19 cellular contexts compared by ENCODE assay signal in genomic region chr9:72574156-72574810, GRCh38. TPM values are rescaled to one million over a fixed set of nuclear protein-coding genes. Genes with fewer than 3 reads are reported as not detected.
DNase-seq lines count a peak whose midpoint lies in the region; ATAC-seq, FAIRE-seq and TF ChIP-seq lines count a peak whose summit lies in the region.
"Had no signal": no experiment of that assay in that cellular context is flagged by ENCODE, and none has a peak within 500 bp of the region (broad histone marks: within the 10 kb centered on the region; RNA-seq: fewer than 3 reads in every experiment).

No MANE protein-coding gene starts in this region.

- H3K27me3 Mint-ChIP-seq in chondrocyte (ENCODE audit: low read depth) = no peaks in the 10 kb centered on the region
- H3K27me3 Mint-ChIP-seq: CD4-positive, CD25-positive, alpha-beta regulatory T cell had no signal

- peak overlapping the region; percentile 100 for H3K27ac ChIP-seq in VCaP
- H3K27ac ChIP-seq: BLaER1 treated with 17β-estradiol and CSF1 and Interleukin-3, amounts not matched to agents 10 nM and 100 nM; KMS-11 had no signal

- no peak for DNase-seq in GM12891 (ENCODE audit: insufficient read length, low spot score)
- DNase-seq in MV-4-11 (lab: John Stamatoyannopoulos, UW) = peak; percentile 39
- DNase-seq in erythroblast (lab: John Stamatoyannopoulos, UW) = peak; percentile 45 to 46
- DNase-seq in NCI-H1436 treated with DMSO at 0.1 percent for 48 hours (lab: John Stamatoyannopoulos, UW) = no peak
- DNase-seq in chondrocyte (ENCODE audit: low spot score) = no peak
- DNase-seq: ACHN; CD4-positive, CD25-positive, alpha-beta regulatory T cell; DMS79; GOT3; H9 had no signal

- TF ChIP-seq POLR2A in GM12891 (IDR thresholded peaks at IDR 0.05; ENCODE audit: low read depth, low read length) = no peak
- no peak for TF ChIP-seq POLR2A in erythroblast (IDR thresholded peaks at IDR 0.05; ENCODE audit: low read length)

- TF ChIP-seq CTCF in VCaP (conservative IDR thresholded peaks at IDR 0.05) = no peak
- TF ChIP-seq CTCF in chondrocyte (IDR thresholded peaks at IDR 0.05) = no peak

- H3K4me3 Mint-ChIP-seq in chondrocyte (ENCODE audit: unreplicated experiment) = no peak overlapping the region
- H3K4me3 Mint-ChIP-seq: CD4-positive, CD25-positive, alpha-beta regulatory T cell; H9; IgD-negative memory B cell had no signal

- ATAC-seq in HG02588 (IDR thresholded peaks at IDR 0.05; ENCODE audit: unreplicated experiment) = no peak

- H3K27ac Mint-ChIP-seq in chondrocyte (ENCODE audit: unreplicated experiment) = no peak overlapping the region
- H3K27ac Mint-ChIP-seq: CD4-positive, CD25-positive, alpha-beta regulatory T cell; H9; IgD-negative memory B cell had no signal

- peaks cover 24% of the 10 kb centered on the region for H3K4me1 Mint-ChIP-seq in chondrocyte (ENCODE audit: low read depth)
- H3K4me1 Mint-ChIP-seq: IgD-negative memory B cell had no signal

- no peaks in the 10 kb centered on the region for H3K36me3 Mint-ChIP-seq in chondrocyte (ENCODE audit: low read depth)
- H3K36me3 Mint-ChIP-seq: CD4-positive, CD25-positive, alpha-beta regulatory T cell; IgD-negative memory B cell had no signal

- no peaks in the 10 kb centered on the region for H3K9me3 Mint-ChIP-seq in chondrocyte (ENCODE audit: low read depth)
- H3K9me3 Mint-ChIP-seq: CD4-positive, CD25-positive, alpha-beta regulatory T cell; H9 had no signal

- FAIRE-seq in GM12891 (lab: Jason Lieb, UNC) = no peak
- FAIRE-seq: GM12892, GM19239 had no signal

TF ChIP-seq in GM12891, 5 proteins besides CTCF, POLR2A, EP300 and RAD21:
- peak; percentile 43; the same call in 1 of the 2 replicates for TF ChIP-seq SPI1 (IDR thresholded peaks at IDR 0.05; ENCODE audit: low read depth, low read length)
- TF ChIP-seq PAX5 (IDR thresholded peaks at IDR 0.05; ENCODE audit: insufficient read depth, low read length, severe bottlenecking) = no peak
- TF ChIP-seq TAF1 (IDR thresholded peaks at IDR 0.05; ENCODE audit: low read depth, low read length) = no peak
- TF ChIP-seq POLR2AphosphoS5 (IDR thresholded peaks at IDR 0.05; ENCODE audit: low read depth, low read length) = no peak

RNA-seq across cellular contexts. Expression of gene TMC1, which starts 52.9 kb away (rescaled TPM):
- polyA plus RNA-seq in GM12891 (2012; ENCODE audit: low read depth, missing spikeins) = 0.18 TPM
- total RNA-seq in chondrocyte = not detected in 3 replicates
- total RNA-seq: A172; CD4-positive, CD25-positive, alpha-beta regulatory T cell; G401 had no signal
- polyA plus RNA-seq: CD4-positive, CD25-positive, alpha-beta regulatory T cell; IgD-negative memory B cell had no signal

Comparison
In these comparisons a context has a peak if more than half of its experiments do, and no peak if none do; other contexts are left out.
1. DNase-seq: peak in MV-4-11 (single experiment) and erythroblast (2 of 2); none in GM12891 (single experiment), NCI-H1436 treated with DMSO at 0.1 percent for 48 hours (single experiment) and chondrocyte (single experiment).